21 cellular contexts compared by ENCODE assay signal in genomic region chr17:55466671-55467070, GRCh38. TPM values are rescaled to one million over a fixed set of nuclear protein-coding genes. Genes with fewer than 3 reads are reported as not detected.
A peak's percentile ranks its signal among the peaks of the same experiment; 100 is the strongest.
DNase-seq lines count a peak whose midpoint lies in the region; ATAC-seq, FAIRE-seq and TF ChIP-seq lines count a peak whose summit lies in the region.
"Had no signal": no experiment of that assay in that cellular context is flagged by ENCODE, and none has a peak within 500 bp of the region (broad histone marks: within the 10 kb centered on the region; RNA-seq: fewer than 3 reads in every experiment).

No MANE protein-coding gene starts in this region.

- intact Hi-C loops in kidney (cut with DNase I): no loop called here

- CTCF ChIA-PET in WTC11 (lab: Charles Lee): no interaction called here

- peak overlapping the region; percentile 3; the same call in 1 of the 2 replicates for H3K4me3 Mint-ChIP-seq in WTC11
- no peak overlapping the region for H3K4me3 Mint-ChIP-seq in activated naive CD8-positive, alpha-beta T cell treated with anti-CD3 and anti-CD28 coated beads, Interleukin-2, amount 50 U/mL, for 24 hours
- H3K4me3 Mint-ChIP-seq: immature natural killer cell, memory B cell had no signal

- H3K9ac ChIP-seq in kidney (ENCODE audit: low read length in 2 of 2): no peak overlapping the region

- peak; percentile 43 for DNase-seq in Ammon's horn (ENCODE audit: low spot score)
- DNase-seq in WTC11 (ENCODE audit: low spot score): no peak
- no peak for DNase-seq in kidney
- no peak for DNase-seq in T-helper 2 cell
- DNase-seq in activated naive CD8-positive, alpha-beta T cell treated with anti-CD3 and anti-CD28 coated beads, Interleukin-2, amount 50 U/mL, for 24 hours: no peak
- DNase-seq: activated CD8-positive, alpha-beta memory T cell treated with anti-CD3 and anti-CD28 coated beads for 24 hours; immature natural killer cell; NCI-H1694 treated with DMSO at 0.1 percent for 48 hours; PC-9; stimulated activated CD4-positive, alpha-beta T cell treated with anti-CD3 and anti-CD28 coated beads, Interleukin-4, amount 100 ng/mL, for 4 hours; trophoblast cell had no signal

- no peaks in the 10 kb centered on the region for H3K36me3 ChIP-seq in kidney (ENCODE audit: control insufficient read depth in 1 of 2, insufficient read depth in 2 of 2, low read length in 2 of 2)
- H3K36me3 ChIP-seq: ascending aorta had no signal

- no peaks in the 10 kb centered on the region for H3K9me3 ChIP-seq in kidney (ENCODE audit: control insufficient read depth in 1 of 2, low read length in 2 of 2)
- H3K9me3 ChIP-seq: ascending aorta had no signal

- H3K9me3 Mint-ChIP-seq in WTC11: peaks cover 19% of the 10 kb centered on the region
- H3K9me3 Mint-ChIP-seq in activated naive CD8-positive, alpha-beta T cell treated with anti-CD3 and anti-CD28 coated beads, Interleukin-2, amount 50 U/mL, for 24 hours: no peaks in the 10 kb centered on the region
- H3K9me3 Mint-ChIP-seq: immature natural killer cell had no signal

- peaks cover 25% of the 10 kb centered on the region for H3K4me1 Mint-ChIP-seq in WTC11
- peaks cover 6% of the 10 kb centered on the region for H3K4me1 Mint-ChIP-seq in activated naive CD8-positive, alpha-beta T cell treated with anti-CD3 and anti-CD28 coated beads, Interleukin-2, amount 50 U/mL, for 24 hours
- H3K4me1 Mint-ChIP-seq: immature natural killer cell had no signal

- H3K36me3 Mint-ChIP-seq in WTC11: peaks cover 20% of the 10 kb centered on the region
- no peaks in the 10 kb centered on the region for H3K36me3 Mint-ChIP-seq in activated naive CD8-positive, alpha-beta T cell treated with anti-CD3 and anti-CD28 coated beads, Interleukin-2, amount 50 U/mL, for 24 hours (ENCODE audit: low read depth)
- H3K36me3 Mint-ChIP-seq: immature natural killer cell had no signal

- peak overlapping the region; percentile 9 to 12 for H3K4me3 ChIP-seq in kidney (ENCODE audit: low read length in 2 of 2)
- H3K4me3 ChIP-seq: ascending aorta, PC-9 had no signal

- TF ChIP-seq CTCF in WTC11 (IDR thresholded peaks at IDR 0.05): no peak
- no peak for TF ChIP-seq CTCF in kidney (IDR thresholded peaks at IDR 0.05; ENCODE audit: borderline replicate concordance, extremely low read depth, insufficient read depth)

- peaks cover 0 to 5% of the 10 kb centered on the region in 2 donors for H3K4me1 ChIP-seq in kidney (ENCODE audit: control insufficient read depth in 1 of 2, insufficient read depth in 1 of 2, low read depth in 1 of 2, low read length in 2 of 2)
- H3K4me1 ChIP-seq: ascending aorta had no signal

- H3K27ac Mint-ChIP-seq in WTC11: peak overlapping the region; percentile 76
- H3K27ac Mint-ChIP-seq in activated naive CD8-positive, alpha-beta T cell treated with anti-CD3 and anti-CD28 coated beads, Interleukin-2, amount 50 U/mL, for 24 hours: no peak overlapping the region
- H3K27ac Mint-ChIP-seq: immature natural killer cell, memory B cell had no signal

- peak; percentile 40 for ATAC-seq in GM21619 (IDR thresholded peaks at IDR 0.05; ENCODE audit: unreplicated experiment)
- peak; percentile 93 for ATAC-seq in WTC11
- ATAC-seq in HG02885 (IDR thresholded peaks at IDR 0.05; ENCODE audit: poor library complexity, unreplicated experiment): no peak
- no peak for ATAC-seq in GM18858 (IDR thresholded peaks at IDR 0.05; ENCODE audit: unreplicated experiment)
- no peak for ATAC-seq in activated naive CD8-positive, alpha-beta T cell treated with anti-CD3 and anti-CD28 coated beads, Interleukin-2, amount 50 U/mL, for 24 hours

- peaks cover 5% of the 10 kb centered on the region; the same call in 1 of the 2 replicates for H3K27me3 Mint-ChIP-seq in WTC11 (ENCODE audit: low read depth)
- H3K27me3 Mint-ChIP-seq in activated naive CD8-positive, alpha-beta T cell treated with anti-CD3 and anti-CD28 coated beads, Interleukin-2, amount 50 U/mL, for 24 hours: no peaks in the 10 kb centered on the region

- no peak for FAIRE-seq in kidney (lab: Jason Lieb, UNC)
- FAIRE-seq: endometrium, G401.6, GM18507 had no signal

- POLR2A ChIA-PET in WTC11 (lab: Charles Lee): no interaction called here

- H3K27ac ChIP-seq in kidney (ENCODE audit: low read depth in 2 of 2, low read length in 2 of 2): peak overlapping the region in 1 of 2 donors; percentile 1
- H3K27ac ChIP-seq: ascending aorta, PC-9 had no signal

TF ChIP-seq in WTC11, 78 proteins besides CTCF, POLR2A, EP300 and RAD21:
- TF ChIP-seq FOXK1 (CRISPR knock-in tag; IDR thresholded peaks at IDR 0.05) (peak; percentile 34; the same call in 1 of the 2 replicates), KAT7 (CRISPR knock-in tag; IDR thresholded peaks at IDR 0.05; ENCODE audit: borderline replicate concordance) (no peak), MLX (CRISPR knock-in tag; IDR thresholded peaks at IDR 0.05) (no peak), ZNF121 (CRISPR knock-in tag; IDR thresholded peaks at IDR 0.05) (peak; percentile 67; the same call in 1 of the 2 replicates)
TF ChIP-seq in WTC11: peak in this region for 2.

RNA-seq across cellular contexts. Expression of gene SMIM36, which starts 44.6 kb away (rescaled TPM):
- total RNA-seq in WTC11 (2021) (not detected in 3 replicates), kidney (not detected)
- polyA plus RNA-seq in kidney (ENCODE audit: insufficient read depth, low read depth, low replicate concordance): not detected
- total RNA-seq: ascending aorta, M059J, NCI-H460, PC-9 had no signal
- polyA plus RNA-seq: immature natural killer cell had no signal

RNA-seq across cellular contexts. Expression of gene MMD, which starts 45.0 kb away (rescaled TPM):
- total RNA-seq in WTC11 (2021) (37.2 to 42.8 TPM (median 40.8 TPM) in 3 replicates), kidney (9.9 TPM)
- polyA plus RNA-seq in kidney (ENCODE audit: insufficient read depth, low read depth, low replicate concordance): 6.4 TPM

Comparison
In these comparisons a context has a peak if more than half of its experiments do, and no peak if none do; other contexts are left out.
1. ATAC-seq: peak in GM21619 (single experiment) and WTC11 (single experiment); none in HG02885 (single experiment), GM18858 (single experiment) and activated naive CD8-positive, alpha-beta T cell treated with anti-CD3 and anti-CD28 coated beads, Interleukin-2, amount 50 U/mL, for 24 hours (single experiment).